Comparison of ENCODE assay signal across 14 cellular contexts in genomic region chr7:137538361-137538762, GRCh38.
DNase-seq lines count a peak whose midpoint lies in the region; ATAC-seq and TF ChIP-seq lines count a peak whose summit lies in the region.
"Had no signal": no experiment of that assay in that cellular context is flagged by ENCODE, and none has a peak within 500 bp of the region (broad histone marks: within the 10 kb centered on the region; RNA-seq: fewer than 3 reads in every experiment).

No MANE protein-coding gene starts in this region.

- TF ChIP-seq EP300 in SK-N-SH (IDR thresholded peaks at IDR 0.05; ENCODE audit: borderline replicate concordance in 1 of 2, low read depth in 1 of 2, low read length in 1 of 2), result peak in 1 of 2 experiments; percentile 71; a peak in 1 of 4 replicates

- H2AFZ ChIP-seq in SK-N-SH (ENCODE audit: low read depth), result peak overlapping the region; percentile 17

- H3K36me3 ChIP-seq in SK-N-SH (replicated peaks in 1 of 2; ENCODE audit: control insufficient read depth in 1 of 2, insufficient read depth in 2 of 2, low read length in 1 of 2) (peaks cover 0 to 3% of the 10 kb centered on the region in 2 experiments), skeletal muscle satellite cell (ENCODE audit: insufficient read depth, low read length) (peaks cover under 1% of the 10 kb centered on the region)
- H3K36me3 ChIP-seq: stomach had no signal

- H4K20me1 ChIP-seq in SK-N-SH (ENCODE audit: insufficient read depth), result no peaks in the 10 kb centered on the region

- H3K4me2 ChIP-seq in SK-N-SH (peak overlapping the region; percentile 59), skeletal muscle satellite cell (ENCODE audit: low read length) (peak overlapping the region; percentile 61)

- WGBS in SK-N-SH (ENCODE audit: low lambda C conversion rate), result 27% methylated on average over 4 of the region's 4 CpGs

- H3F3A ChIP-seq in SK-N-SH (replicated peaks; ENCODE audit: insufficient read depth), result peaks cover 33% of the 10 kb centered on the region

- TF ChIP-seq CTCF in SK-N-SH (IDR thresholded peaks at IDR 0.05) (no peak), fibroblast of mammary gland (conservative IDR thresholded peaks at IDR 0.05; ENCODE audit: control insufficient read depth, insufficient read depth, low read depth, low read length) (no peak)

- H3K27me3 ChIP-seq in SK-N-SH (ENCODE audit: insufficient read depth), result no peaks in the 10 kb centered on the region
- H3K27me3 ChIP-seq in skeletal muscle satellite cell (ENCODE audit: control insufficient read depth, insufficient read depth, low read length), result no peaks in the 10 kb centered on the region
- H3K27me3 ChIP-seq: stomach had no signal

- no peak for ATAC-seq in HG03354 (IDR thresholded peaks at IDR 0.05; ENCODE audit: poor library complexity, severe bottlenecking, unreplicated experiment)

- H3K4me1 ChIP-seq in SK-N-SH (ENCODE audit: control insufficient read depth in 1 of 2, insufficient read depth in 2 of 2, low read depth in 1 of 2, low read length in 1 of 2) (peaks cover 0 to 17% of the 10 kb centered on the region in 2 experiments; a peak in 3 of 4 replicates), skeletal muscle satellite cell (ENCODE audit: control insufficient read depth, insufficient read depth, low read length) (peaks cover 46% of the 10 kb centered on the region)
- H3K4me1 ChIP-seq: stomach had no signal

- H3K27ac ChIP-seq in SK-N-SH (ENCODE audit: low read depth in 2 of 2, low read length in 1 of 2), result peak overlapping the region; percentile 19 to 94
- H3K27ac ChIP-seq: epithelial cell of prostate, stomach had no signal

- H3K9ac ChIP-seq in SK-N-SH (peak overlapping the region; percentile 60; the same call in 1 of the 2 replicates), skeletal muscle satellite cell (ENCODE audit: low read depth, low read length) (peak overlapping the region; percentile 73)

- CTCF ChIA-PET in SK-N-SH (lab: Yijun Ruan, JAX), result no interaction called here

- POLR2A ChIA-PET in SK-N-SH (lab: Yijun Ruan, JAX), result no interaction called here

- DNase-seq in GM04503 (ENCODE audit: low read depth) (peak; percentile 17), SK-N-SH (no peak), fibroblast of mammary gland (ENCODE audit: low read depth) (peak; percentile 82), NCI-H1436 (lab: John Stamatoyannopoulos, UW) (no peak), NCI-H2029 (lab: John Stamatoyannopoulos, UW) (no peak)
- no peak for DNase-seq in activated CD8-positive, alpha-beta memory T cell treated with anti-CD3 and anti-CD28 coated beads, Interleukin-2, amount 50 U/mL, for 4 hours
- DNase-seq: activated CD4-positive, alpha-beta T cell treated with anti-CD3 and anti-CD28 coated beads, Interleukin-2, amount 10 ng/mL, durations not matched to agents 7 days and 5 days; MM.1S; retina; stomach; T-helper 1 cell had no signal

- H3K79me2 ChIP-seq in SK-N-SH (ENCODE audit: insufficient read depth), result no peaks in the 10 kb centered on the region

- H3K9me3 ChIP-seq in SK-N-SH, result no peaks in the 10 kb centered on the region
- no peaks in the 10 kb centered on the region for H3K9me3 ChIP-seq in skeletal muscle satellite cell (replicated peaks; ENCODE audit: low read length)
- H3K9me3 ChIP-seq: stomach had no signal

- TF ChIP-seq RAD21 in SK-N-SH (IDR thresholded peaks at IDR 0.05; ENCODE audit: low read length), result no peak

- no peaks in the 10 kb centered on the region for H3K9me2 ChIP-seq in SK-N-SH

- peak overlapping the region in 1 of 2 experiments; percentile 19; a peak in 2 of 4 replicates for H3K4me3 ChIP-seq in SK-N-SH (ENCODE audit: low read depth in 2 of 2, low read length in 1 of 2)
- no peak overlapping the region for H3K4me3 ChIP-seq in fibroblast of mammary gland (ENCODE audit: control insufficient read depth, low read depth, low read length)
- H3K4me3 ChIP-seq in skeletal muscle satellite cell (ENCODE audit: low read length), result peak overlapping the region; percentile 5
- H3K4me3 ChIP-seq: stomach had no signal

TF ChIP-seq in SK-N-SH, 30 proteins besides CTCF, POLR2A, EP300 and RAD21 (continues in another document):
- TF ChIP-seq MEF2A (IDR thresholded peaks at IDR 0.05; ENCODE audit: borderline replicate concordance, low read depth) (peak; percentile 59; the same call in 1 of the 2 replicates), USF2 (IDR thresholded peaks at IDR 0.05; ENCODE audit: borderline replicate concordance, low read depth, low read length) (no peak), POLR2AphosphoS5 (IDR thresholded peaks at IDR 0.05; ENCODE audit: low read depth, low read length) (no peak), FOXJ3 (CRISPR knock-in tag; IDR thresholded peaks at IDR 0.05) (no peak), REST (IDR thresholded peaks at IDR 0.05; ENCODE audit: low read depth, low read length) (no peak), TCF12 (IDR thresholded peaks at IDR 0.05) (peak; percentile 87), RCOR1 (IDR thresholded peaks at IDR 0.05; ENCODE audit: low read length) (no peak), TAF1 (IDR thresholded peaks at IDR 0.05; ENCODE audit: borderline replicate concordance, low read depth, low read length) (peak; percentile 23; the same call in 1 of the 2 replicates), PBX3 (IDR thresholded peaks at IDR 0.05) (peak; percentile 69), SMC3 (IDR thresholded peaks at IDR 0.05; ENCODE audit: low read depth, low read length) (no peak; the same call in 1 of the 2 replicates), GATA2 (CRISPR knock-in tag; IDR thresholded peaks at IDR 0.05) (no peak), SIN3A (IDR thresholded peaks at IDR 0.05; ENCODE audit: borderline replicate concordance, low read depth, low read length) (no peak), NFIC (IDR thresholded peaks at IDR 0.05; ENCODE audit: borderline replicate concordance) (peak; percentile 46; the same call in 1 of the 2 replicates), RFX5 (IDR thresholded peaks at IDR 0.05; ENCODE audit: low read length) (no peak)
- TF ChIP-seq, protein P1, sequence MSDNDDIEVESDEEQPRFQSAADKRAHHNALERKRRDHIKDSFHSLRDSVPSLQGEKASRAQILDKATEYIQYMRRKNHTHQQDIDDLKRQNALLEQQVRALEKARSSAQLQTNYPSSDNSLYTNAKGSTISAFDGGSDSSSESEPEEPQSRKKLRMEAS (IDR thresholded peaks at IDR 0.05; ENCODE audit: low read depth), result peak; percentile 63
- TF ChIP-seq, protein P2, sequence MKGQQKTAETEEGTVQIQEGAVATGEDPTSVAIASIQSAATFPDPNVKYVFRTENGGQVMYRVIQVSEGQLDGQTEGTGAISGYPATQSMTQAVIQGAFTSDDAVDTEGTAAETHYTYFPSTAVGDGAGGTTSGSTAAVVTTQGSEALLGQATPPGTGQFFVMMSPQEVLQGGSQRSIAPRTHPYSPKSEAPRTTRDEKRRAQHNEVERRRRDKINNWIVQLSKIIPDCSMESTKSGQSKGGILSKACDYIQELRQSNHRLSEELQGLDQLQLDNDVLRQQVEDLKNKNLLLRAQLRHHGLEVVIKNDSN (IDR thresholded peaks at IDR 0.05; ENCODE audit: borderline replicate concordance, low read depth), result no peak

Comparison
In these comparisons a context has a peak if more than half of its experiments do, and no peak if none do; other contexts are left out.
1. DNase-seq: peak in GM04503 (single experiment) and fibroblast of mammary gland (single experiment); none in SK-N-SH (single experiment), NCI-H1436 (single experiment), activated CD8-positive, alpha-beta memory T cell treated with anti-CD3 and anti-CD28 coated beads, Interleukin-2, amount 50 U/mL, for 4 hours (single experiment) and NCI-H2029 (single experiment).